In the genomic region with DNA sequence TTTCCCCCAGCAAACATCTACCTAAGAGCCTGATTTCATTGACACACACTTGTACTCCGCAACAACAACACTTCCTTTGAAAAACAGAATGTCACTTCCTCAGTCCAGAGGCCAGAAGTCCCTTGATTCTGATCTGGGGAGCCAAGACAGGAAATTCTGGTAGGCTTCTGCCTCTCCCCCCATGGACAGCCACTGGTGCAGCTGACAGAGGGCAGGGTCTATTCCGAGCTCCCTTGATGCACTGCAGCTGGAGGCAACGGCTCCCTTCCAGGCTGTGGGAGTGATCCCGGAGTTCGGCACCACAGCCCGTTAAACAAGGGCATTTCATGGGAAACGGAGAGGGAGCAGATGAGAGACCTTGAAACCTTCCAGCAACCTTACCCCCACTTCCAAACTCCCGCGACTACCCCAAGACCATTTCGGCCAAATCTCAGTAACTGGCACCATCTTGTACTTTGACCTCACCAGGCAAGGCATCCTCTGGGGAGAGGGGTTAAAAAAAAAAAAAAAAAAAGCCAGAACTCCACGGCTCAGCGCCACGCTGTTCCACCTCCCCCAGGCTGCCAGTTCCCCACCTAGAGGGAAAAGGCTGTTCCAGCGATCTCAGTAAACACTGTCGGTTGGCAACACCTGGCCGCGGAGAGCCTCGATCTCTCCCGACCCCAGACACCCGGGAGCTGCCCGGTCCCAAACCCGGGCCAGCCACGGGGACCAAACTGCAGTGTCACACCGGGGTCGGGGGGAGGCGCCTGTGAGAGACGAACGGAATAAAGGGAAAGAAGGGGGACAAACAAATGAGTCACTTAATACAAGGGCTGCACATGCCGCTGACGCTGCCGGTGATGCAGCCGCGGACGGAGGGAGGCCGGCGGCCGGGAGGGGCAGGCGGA, we compare ENCODE assay signal across 8 cellular contexts. TPM values are rescaled to one million over a fixed set of nuclear protein-coding genes. Genes with fewer than 3 reads are reported as not detected.
DNase-seq lines count a peak whose midpoint lies in the region; TF ChIP-seq lines count a peak whose summit lies in the region.

No MANE protein-coding gene starts in this region.

- H3K9me3 Mint-ChIP-seq in nephron progenitor cell, result peaks cover under 1% of the 10 kb centered on the region
- H3K9me3 Mint-ChIP-seq in stimulated activated naive CD8-positive, alpha-beta T cell treated with anti-CD3 and anti-CD28 coated beads, Interleukin-15, Interleukin-2, amounts not matched to agents 100 ng/mL and 50 ng/mL, for 24 hours, result no peaks in the 10 kb centered on the region

- peaks cover under 1% of the 10 kb centered on the region for H3K36me3 Mint-ChIP-seq in nephron progenitor cell (ENCODE audit: low read depth)
- no peaks in the 10 kb centered on the region for H3K36me3 Mint-ChIP-seq in stimulated activated naive CD8-positive, alpha-beta T cell treated with anti-CD3 and anti-CD28 coated beads, Interleukin-15, Interleukin-2, amounts not matched to agents 100 ng/mL and 50 ng/mL, for 24 hours (ENCODE audit: low read depth)

- peak overlapping the region; percentile 93 for H3K4me3 Mint-ChIP-seq in nephron progenitor cell
- peak overlapping the region; percentile 84 for H3K4me3 Mint-ChIP-seq in stimulated activated naive CD8-positive, alpha-beta T cell treated with anti-CD3 and anti-CD28 coated beads, Interleukin-15, Interleukin-2, amounts not matched to agents 100 ng/mL and 50 ng/mL, for 24 hours

- CTCF ChIA-PET in RWPE1 (lab: Yijun Ruan, JAX), result interaction anchor here (0.6 to 1.1 kb wide), 6 partner anchors 145 to 1019 kb away, joined by 3 to 6 read pairs (median 4); partner anchors contain the start of gene NARS2

- H3K27ac Mint-ChIP-seq in nephron progenitor cell, result peak overlapping the region; percentile 55
- H3K27ac Mint-ChIP-seq in stimulated activated naive CD8-positive, alpha-beta T cell treated with anti-CD3 and anti-CD28 coated beads, Interleukin-15, Interleukin-2, amounts not matched to agents 100 ng/mL and 50 ng/mL, for 24 hours, result peak overlapping the region; percentile 82

- H3K27ac ChIP-seq in RWPE1, result no peak overlapping the region

- TF ChIP-seq CTCF in LNCAP (IDR thresholded peaks at IDR 0.05) (peak; percentile 62), RWPE1 (conservative IDR thresholded peaks at IDR 0.05; ENCODE audit: low read depth) (peak; percentile 48), nephron progenitor cell (IDR thresholded peaks at IDR 0.05) (peak; percentile 44)

- peaks cover 28% of the 10 kb centered on the region for H3K27me3 Mint-ChIP-seq in nephron progenitor cell (ENCODE audit: low read depth, poor library complexity)
- peaks cover 34% of the 10 kb centered on the region for H3K27me3 Mint-ChIP-seq in stimulated activated naive CD8-positive, alpha-beta T cell treated with anti-CD3 and anti-CD28 coated beads, Interleukin-15, Interleukin-2, amounts not matched to agents 100 ng/mL and 50 ng/mL, for 24 hours

- DNase-seq in DMS79 (lab: John Stamatoyannopoulos, UW) (peak; percentile 72), H4 (ENCODE audit: low spot score) (peak; percentile 80), RWPE1 (ENCODE audit: low spot score) (peak; percentile 50), fibroblast of the conjunctiva (ENCODE audit: low read depth) (peak; percentile 57), nephron progenitor cell (peak; percentile 78)
- DNase-seq in activated T-helper 9 cell treated with anti-CD3 and anti-CD28 coated beads, Interleukin-2, amount 50 U/mL, for 16 hours (ENCODE audit: low read depth), result peak; percentile 61

- POLR2A ChIA-PET in RWPE1 (lab: Yijun Ruan, JAX; ENCODE audit: low non-redundant PET), result interaction anchor here (0.7 kb wide), 1 partner anchor 202 kb away, joined by 9 read pairs; no protein-coding TSS in a partner anchor

- H3K4me1 Mint-ChIP-seq in nephron progenitor cell, result peaks cover 42% of the 10 kb centered on the region
- H3K4me1 Mint-ChIP-seq in stimulated activated naive CD8-positive, alpha-beta T cell treated with anti-CD3 and anti-CD28 coated beads, Interleukin-15, Interleukin-2, amounts not matched to agents 100 ng/mL and 50 ng/mL, for 24 hours (ENCODE audit: low read depth), result peaks cover 35% of the 10 kb centered on the region

RNA-seq across cellular contexts. Expression of gene GAB2, which starts 1.1 kb away (rescaled TPM):
- total RNA-seq in H4 (2014; rRNA removed; shearing (Covaris generic)), result 0.70 and 1.0 TPM in 2 replicates
